Comparison of ENCODE assay signal across 20 cellular contexts in genomic region chr20:30503992-30504570, GRCh38.
"Had no signal": no experiment of that assay in that cellular context is flagged by ENCODE, and none has a peak within 500 bp of the region (broad histone marks: within the 10 kb centered on the region; RNA-seq: fewer than 3 reads in every experiment).

No MANE protein-coding gene starts in this region.

- ATAC-seq: effector memory CD8-positive, alpha-beta T cell; gastrocnemius medialis; left lobe of liver; natural killer cell; sciatic nerve; stimulated activated naive B cell treated with anti-CD40 and anti-IgM and Interleukin-4, amounts not matched to agents 10 μg/mL and 1 μg/mL and 100 μg/mL, for 72 hours had no signal

- H3K27ac ChIP-seq: coronary artery, esophagus squamous epithelium, gastrocnemius medialis, ovary, thoracic aorta, tibial nerve, upper lobe of left lung had no signal

- H3K36me3 ChIP-seq: esophagus squamous epithelium, gastrocnemius medialis, ovary, thoracic aorta, tibial nerve, upper lobe of left lung had no signal

- H3K4me3 ChIP-seq: coronary artery, esophagus squamous epithelium, gastrocnemius medialis, lung, ovary, thoracic aorta, tibial nerve, upper lobe of left lung had no signal

- FAIRE-seq: endometrium, kidney, urothelium cell line had no signal

- H3K27me3 ChIP-seq: ovary, tibial nerve, upper lobe of left lung had no signal

- DNase-seq: effector memory CD8-positive, alpha-beta T cell; erythroblast; esophagus squamous epithelium; gastrocnemius medialis; head of caudate nucleus; kidney; natural killer cell; occipital lobe; ovary; retina; stimulated activated naive B cell treated with anti-CD40 and anti-IgM and Interleukin-4, amounts not matched to agents 10 μg/mL and 1 μg/mL and 100 μg/mL, for 72 hours; upper lobe of left lung had no signal

- H3K4me1 ChIP-seq: gastrocnemius medialis, upper lobe of left lung had no signal

- H3K9me3 ChIP-seq: esophagus squamous epithelium, gastrocnemius medialis, ovary, thoracic aorta, tibial nerve, upper lobe of left lung had no signal
